Comparison of ENCODE assay signal across 1 cellular context in the genomic region with DNA sequence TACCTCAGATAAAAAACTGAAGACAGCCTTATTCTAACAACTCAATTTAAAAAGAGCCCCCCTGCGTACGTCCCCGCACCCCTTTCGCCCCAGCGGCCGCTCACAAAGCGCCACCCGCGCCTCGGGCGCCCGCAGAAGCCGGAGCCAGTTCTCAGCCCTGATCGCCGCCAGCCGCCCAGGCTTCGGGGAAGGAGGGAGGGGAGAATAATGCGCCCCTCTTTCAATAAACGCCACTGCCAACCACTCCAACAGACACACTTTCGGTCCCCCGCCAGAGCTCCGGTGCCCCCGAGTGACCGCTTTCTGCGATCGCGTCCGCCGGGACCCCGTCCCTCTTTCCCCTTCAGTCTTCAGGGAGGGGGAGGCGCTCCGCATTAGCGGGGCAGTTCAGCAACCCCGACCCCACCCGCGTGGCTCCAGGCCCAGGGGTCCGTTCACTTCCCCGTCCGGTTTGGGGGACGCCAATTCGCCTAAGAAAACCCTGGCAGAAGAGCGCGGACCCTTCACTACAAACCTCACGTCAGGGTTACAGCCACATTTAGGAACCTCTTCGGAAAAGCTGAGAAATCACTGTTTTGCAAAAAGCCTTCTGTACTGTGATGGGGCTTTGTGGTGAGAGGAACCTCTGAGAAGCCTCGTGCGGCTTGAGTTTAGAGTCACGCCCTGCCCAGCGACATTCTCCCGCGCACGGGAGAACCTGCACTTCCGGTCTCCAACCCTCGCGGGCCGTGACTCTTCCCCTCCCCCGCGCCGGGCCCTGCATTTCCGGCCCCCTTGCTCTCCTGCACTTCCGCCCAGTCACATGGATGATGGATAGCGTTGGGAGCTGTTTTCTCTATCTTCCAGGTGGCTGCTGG.
TF ChIP-seq lines count a peak whose summit lies in the region.

No MANE protein-coding gene starts in this region.

TF ChIP-seq in K562, 482 proteins besides CTCF, POLR2A, EP300 and RAD21 (continued from another document):
- 0 out of 2 replicates have a peak, but pooled peaks have one; percentile 25 for TF ChIP-seq ZBTB40 (IDR thresholded peaks at IDR 0.05)
- no peak for TF ChIP-seq ZBTB40 (CRISPR knock-in tag; IDR thresholded peaks at IDR 0.05)
- peak; percentile 42 to 87 for TF ChIP-seq E2F6 (IDR thresholded peaks at IDR 0.05; ENCODE audit: borderline replicate concordance in 1 of 2, extremely low read depth in 1 of 2, insufficient read depth in 1 of 2, insufficient read length in 1 of 2, low read depth in 1 of 2, low read length in 1 of 2, poor library complexity in 1 of 2, severe bottlenecking in 1 of 2)
- no peak for TF ChIP-seq ZNF184 (CRISPR knock-in tag; IDR thresholded peaks at IDR 0.05)
- peak; percentile 66 for TF ChIP-seq L3MBTL2 (IDR thresholded peaks at IDR 0.05)
- TF ChIP-seq GABPA (tag; conservative IDR thresholded peaks at IDR 0.05; ENCODE audit: low read depth): peak; percentile 42
- TF ChIP-seq, protein P1, sequence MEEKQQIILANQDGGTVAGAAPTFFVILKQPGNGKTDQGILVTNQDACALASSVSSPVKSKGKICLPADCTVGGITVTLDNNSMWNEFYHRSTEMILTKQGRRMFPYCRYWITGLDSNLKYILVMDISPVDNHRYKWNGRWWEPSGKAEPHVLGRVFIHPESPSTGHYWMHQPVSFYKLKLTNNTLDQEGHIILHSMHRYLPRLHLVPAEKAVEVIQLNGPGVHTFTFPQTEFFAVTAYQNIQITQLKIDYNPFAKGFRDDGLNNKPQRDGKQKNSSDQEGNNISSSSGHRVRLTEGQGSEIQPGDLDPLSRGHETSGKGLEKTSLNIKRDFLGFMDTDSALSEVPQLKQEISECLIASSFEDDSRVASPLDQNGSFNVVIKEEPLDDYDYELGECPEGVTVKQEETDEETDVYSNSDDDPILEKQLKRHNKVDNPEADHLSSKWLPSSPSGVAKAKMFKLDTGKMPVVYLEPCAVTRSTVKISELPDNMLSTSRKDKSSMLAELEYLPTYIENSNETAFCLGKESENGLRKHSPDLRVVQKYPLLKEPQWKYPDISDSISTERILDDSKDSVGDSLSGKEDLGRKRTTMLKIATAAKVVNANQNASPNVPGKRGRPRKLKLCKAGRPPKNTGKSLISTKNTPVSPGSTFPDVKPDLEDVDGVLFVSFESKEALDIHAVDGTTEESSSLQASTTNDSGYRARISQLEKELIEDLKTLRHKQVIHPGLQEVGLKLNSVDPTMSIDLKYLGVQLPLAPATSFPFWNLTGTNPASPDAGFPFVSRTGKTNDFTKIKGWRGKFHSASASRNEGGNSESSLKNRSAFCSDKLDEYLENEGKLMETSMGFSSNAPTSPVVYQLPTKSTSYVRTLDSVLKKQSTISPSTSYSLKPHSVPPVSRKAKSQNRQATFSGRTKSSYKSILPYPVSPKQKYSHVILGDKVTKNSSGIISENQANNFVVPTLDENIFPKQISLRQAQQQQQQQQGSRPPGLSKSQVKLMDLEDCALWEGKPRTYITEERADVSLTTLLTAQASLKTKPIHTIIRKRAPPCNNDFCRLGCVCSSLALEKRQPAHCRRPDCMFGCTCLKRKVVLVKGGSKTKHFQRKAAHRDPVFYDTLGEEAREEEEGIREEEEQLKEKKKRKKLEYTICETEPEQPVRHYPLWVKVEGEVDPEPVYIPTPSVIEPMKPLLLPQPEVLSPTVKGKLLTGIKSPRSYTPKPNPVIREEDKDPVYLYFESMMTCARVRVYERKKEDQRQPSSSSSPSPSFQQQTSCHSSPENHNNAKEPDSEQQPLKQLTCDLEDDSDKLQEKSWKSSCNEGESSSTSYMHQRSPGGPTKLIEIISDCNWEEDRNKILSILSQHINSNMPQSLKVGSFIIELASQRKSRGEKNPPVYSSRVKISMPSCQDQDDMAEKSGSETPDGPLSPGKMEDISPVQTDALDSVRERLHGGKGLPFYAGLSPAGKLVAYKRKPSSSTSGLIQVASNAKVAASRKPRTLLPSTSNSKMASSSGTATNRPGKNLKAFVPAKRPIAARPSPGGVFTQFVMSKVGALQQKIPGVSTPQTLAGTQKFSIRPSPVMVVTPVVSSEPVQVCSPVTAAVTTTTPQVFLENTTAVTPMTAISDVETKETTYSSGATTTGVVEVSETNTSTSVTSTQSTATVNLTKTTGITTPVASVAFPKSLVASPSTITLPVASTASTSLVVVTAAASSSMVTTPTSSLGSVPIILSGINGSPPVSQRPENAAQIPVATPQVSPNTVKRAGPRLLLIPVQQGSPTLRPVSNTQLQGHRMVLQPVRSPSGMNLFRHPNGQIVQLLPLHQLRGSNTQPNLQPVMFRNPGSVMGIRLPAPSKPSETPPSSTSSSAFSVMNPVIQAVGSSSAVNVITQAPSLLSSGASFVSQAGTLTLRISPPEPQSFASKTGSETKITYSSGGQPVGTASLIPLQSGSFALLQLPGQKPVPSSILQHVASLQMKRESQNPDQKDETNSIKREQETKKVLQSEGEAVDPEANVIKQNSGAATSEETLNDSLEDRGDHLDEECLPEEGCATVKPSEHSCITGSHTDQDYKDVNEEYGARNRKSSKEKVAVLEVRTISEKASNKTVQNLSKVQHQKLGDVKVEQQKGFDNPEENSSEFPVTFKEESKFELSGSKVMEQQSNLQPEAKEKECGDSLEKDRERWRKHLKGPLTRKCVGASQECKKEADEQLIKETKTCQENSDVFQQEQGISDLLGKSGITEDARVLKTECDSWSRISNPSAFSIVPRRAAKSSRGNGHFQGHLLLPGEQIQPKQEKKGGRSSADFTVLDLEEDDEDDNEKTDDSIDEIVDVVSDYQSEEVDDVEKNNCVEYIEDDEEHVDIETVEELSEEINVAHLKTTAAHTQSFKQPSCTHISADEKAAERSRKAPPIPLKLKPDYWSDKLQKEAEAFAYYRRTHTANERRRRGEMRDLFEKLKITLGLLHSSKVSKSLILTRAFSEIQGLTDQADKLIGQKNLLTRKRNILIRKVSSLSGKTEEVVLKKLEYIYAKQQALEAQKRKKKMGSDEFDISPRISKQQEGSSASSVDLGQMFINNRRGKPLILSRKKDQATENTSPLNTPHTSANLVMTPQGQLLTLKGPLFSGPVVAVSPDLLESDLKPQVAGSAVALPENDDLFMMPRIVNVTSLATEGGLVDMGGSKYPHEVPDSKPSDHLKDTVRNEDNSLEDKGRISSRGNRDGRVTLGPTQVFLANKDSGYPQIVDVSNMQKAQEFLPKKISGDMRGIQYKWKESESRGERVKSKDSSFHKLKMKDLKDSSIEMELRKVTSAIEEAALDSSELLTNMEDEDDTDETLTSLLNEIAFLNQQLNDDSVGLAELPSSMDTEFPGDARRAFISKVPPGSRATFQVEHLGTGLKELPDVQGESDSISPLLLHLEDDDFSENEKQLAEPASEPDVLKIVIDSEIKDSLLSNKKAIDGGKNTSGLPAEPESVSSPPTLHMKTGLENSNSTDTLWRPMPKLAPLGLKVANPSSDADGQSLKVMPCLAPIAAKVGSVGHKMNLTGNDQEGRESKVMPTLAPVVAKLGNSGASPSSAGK (IDR thresholded peaks at IDR 0.05): peak; percentile 36; the same call in 1 of the 2 replicates
- 0 out of 2 replicates have a peak, but pooled peaks have one; percentile 31 for TF ChIP-seq ZBTB33 (CRISPR knock-in tag; IDR thresholded peaks at IDR 0.05)
